Comparison of ENCODE assay signal across 1 cellular context in genomic region chr1:216883518-216883917, GRCh38.
TF ChIP-seq lines count a peak whose summit lies in the region.

No MANE protein-coding gene starts in this region.

TF ChIP-seq in GM23338, 12 proteins besides CTCF, POLR2A, EP300 and RAD21 (continued from another document):
- TF ChIP-seq, protein P1, sequence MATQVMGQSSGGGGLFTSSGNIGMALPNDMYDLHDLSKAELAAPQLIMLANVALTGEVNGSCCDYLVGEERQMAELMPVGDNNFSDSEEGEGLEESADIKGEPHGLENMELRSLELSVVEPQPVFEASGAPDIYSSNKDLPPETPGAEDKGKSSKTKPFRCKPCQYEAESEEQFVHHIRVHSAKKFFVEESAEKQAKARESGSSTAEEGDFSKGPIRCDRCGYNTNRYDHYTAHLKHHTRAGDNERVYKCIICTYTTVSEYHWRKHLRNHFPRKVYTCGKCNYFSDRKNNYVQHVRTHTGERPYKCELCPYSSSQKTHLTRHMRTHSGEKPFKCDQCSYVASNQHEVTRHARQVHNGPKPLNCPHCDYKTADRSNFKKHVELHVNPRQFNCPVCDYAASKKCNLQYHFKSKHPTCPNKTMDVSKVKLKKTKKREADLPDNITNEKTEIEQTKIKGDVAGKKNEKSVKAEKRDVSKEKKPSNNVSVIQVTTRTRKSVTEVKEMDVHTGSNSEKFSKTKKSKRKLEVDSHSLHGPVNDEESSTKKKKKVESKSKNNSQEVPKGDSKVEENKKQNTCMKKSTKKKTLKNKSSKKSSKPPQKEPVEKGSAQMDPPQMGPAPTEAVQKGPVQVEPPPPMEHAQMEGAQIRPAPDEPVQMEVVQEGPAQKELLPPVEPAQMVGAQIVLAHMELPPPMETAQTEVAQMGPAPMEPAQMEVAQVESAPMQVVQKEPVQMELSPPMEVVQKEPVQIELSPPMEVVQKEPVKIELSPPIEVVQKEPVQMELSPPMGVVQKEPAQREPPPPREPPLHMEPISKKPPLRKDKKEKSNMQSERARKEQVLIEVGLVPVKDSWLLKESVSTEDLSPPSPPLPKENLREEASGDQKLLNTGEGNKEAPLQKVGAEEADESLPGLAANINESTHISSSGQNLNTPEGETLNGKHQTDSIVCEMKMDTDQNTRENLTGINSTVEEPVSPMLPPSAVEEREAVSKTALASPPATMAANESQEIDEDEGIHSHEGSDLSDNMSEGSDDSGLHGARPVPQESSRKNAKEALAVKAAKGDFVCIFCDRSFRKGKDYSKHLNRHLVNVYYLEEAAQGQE (IDR thresholded peaks at IDR 0.05; ENCODE audit: unreplicated experiment), result no peak
- TF ChIP-seq ZNF331 (CRISPR knock-in tag; IDR thresholded peaks at IDR 0.05; ENCODE audit: low read depth) (no peak), EZH2 (IDR thresholded peaks at IDR 0.05; ENCODE audit: low read depth, unreplicated experiment) (no peak), CREB1 (CRISPR knock-in tag; IDR thresholded peaks at IDR 0.05; ENCODE audit: low read depth) (no peak), EZH2phosphoT487 (IDR thresholded peaks at IDR 0.05; ENCODE audit: unreplicated experiment) (no peak)
